1 cellular context compared by ENCODE assay signal in the genomic region with DNA sequence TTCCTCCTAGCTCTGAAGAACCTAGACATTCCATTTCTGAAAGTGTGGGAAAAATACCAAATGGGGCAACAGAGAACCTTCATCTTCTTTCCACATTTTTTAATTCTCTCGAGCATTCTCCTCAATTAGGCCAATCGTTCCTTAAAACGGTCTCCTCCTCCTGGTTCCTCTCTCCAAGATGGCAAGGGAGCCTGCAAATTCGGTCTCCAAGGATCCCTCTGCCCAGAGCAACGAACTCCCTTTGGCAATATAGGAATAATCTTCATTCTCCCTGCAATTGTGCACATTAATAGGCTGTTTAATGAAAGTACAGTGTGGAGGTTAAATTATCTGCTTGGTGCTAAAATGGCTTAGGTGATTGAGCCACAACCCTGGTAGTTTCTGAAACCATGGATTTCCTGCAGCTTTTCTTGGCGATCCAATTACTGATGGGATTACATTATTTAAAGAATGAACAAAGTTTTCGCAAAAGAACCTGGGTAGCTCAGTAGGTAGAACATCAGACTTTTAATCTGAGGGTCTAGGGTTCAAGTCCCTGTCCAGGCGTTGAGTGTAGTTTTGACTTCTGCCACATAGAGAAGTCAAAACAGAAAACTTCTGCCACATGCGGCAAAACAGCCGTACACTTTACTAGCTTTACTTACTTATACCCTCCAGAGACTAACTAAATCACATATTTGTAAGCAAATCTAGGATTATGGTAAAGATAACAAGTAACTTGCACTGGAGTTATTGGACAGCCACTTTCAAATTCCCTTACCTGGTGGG.
TF ChIP-seq lines count a peak whose summit lies in the region.

No MANE protein-coding gene starts in this region.

TF ChIP-seq in WTC11, 78 proteins besides CTCF, POLR2A, EP300 and RAD21 (continued from another document):
- TF ChIP-seq, protein P1, sequence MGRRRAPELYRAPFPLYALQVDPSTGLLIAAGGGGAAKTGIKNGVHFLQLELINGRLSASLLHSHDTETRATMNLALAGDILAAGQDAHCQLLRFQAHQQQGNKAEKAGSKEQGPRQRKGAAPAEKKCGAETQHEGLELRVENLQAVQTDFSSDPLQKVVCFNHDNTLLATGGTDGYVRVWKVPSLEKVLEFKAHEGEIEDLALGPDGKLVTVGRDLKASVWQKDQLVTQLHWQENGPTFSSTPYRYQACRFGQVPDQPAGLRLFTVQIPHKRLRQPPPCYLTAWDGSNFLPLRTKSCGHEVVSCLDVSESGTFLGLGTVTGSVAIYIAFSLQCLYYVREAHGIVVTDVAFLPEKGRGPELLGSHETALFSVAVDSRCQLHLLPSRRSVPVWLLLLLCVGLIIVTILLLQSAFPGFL (CRISPR knock-in tag; IDR thresholded peaks at IDR 0.05; ENCODE audit: borderline replicate concordance), result no peak
- TF ChIP-seq ETV6 (CRISPR knock-in tag; IDR thresholded peaks at IDR 0.05) (0 out of 2 replicates have a peak, but pooled peaks have one; percentile 57), EMX1 (CRISPR knock-in tag; IDR thresholded peaks at IDR 0.05) (peak; percentile 40; the same call in 1 of the 2 replicates), SP1 (CRISPR knock-in tag; conservative IDR thresholded peaks at IDR 0.05) (0 out of 2 replicates have a peak, but pooled peaks have one; percentile 25)
